ENCODE assay signal across 11 cellular contexts in the genomic region with DNA sequence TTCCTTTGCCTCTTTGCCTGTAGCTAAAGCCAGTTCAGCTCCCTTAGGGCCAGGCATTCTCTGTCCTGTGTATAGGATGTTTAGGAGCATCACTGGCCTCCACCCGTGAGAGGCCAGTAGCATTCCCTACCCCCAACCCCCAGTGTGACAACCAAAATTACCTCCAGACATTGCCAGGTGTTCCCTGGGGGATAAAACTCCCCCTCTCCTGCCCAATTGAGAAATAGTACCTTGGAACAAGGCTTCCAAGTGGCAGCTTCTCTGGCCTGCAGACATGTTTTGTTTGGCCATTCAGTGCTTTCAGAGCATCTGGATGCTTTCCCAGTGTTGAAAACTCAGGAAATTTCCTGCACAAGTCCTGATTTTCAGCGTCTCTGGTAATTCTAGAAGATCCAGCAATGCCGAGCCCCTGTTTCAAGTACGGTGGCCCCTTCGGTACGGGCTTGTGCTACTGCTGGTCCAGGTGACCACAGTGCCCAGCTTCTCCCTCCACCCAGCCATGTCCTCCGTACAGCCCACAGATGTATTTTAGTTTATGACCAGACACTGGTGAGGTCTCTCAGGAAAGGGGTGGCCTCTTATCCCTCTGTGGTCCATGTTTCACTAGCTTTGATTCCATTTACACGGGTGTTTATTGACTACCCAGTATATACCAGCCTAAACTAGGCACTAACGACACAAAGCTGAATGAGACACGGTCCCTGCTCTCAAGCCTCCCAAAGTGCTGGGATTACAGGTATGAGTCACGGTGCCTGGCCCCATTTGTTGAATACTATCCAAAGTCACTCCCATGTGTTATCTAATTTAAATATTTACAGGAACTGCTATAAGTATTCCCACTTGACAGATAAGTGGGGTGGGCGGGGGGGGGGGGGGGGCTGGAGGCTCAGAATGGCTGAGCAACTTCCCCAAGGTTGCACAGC.
A peak's percentile ranks its signal among the peaks of the same experiment; 100 is the strongest.
DNase-seq lines count a peak whose midpoint lies in the region; ATAC-seq, FAIRE-seq and TF ChIP-seq lines count a peak whose summit lies in the region.
"Had no signal": no experiment of that assay in that cellular context is flagged by ENCODE, and none has a peak within 500 bp of the region (broad histone marks: within the 10 kb centered on the region; RNA-seq: fewer than 3 reads in every experiment).

No MANE protein-coding gene starts in this region.

- TF ChIP-seq POLR2A in upper lobe of left lung (IDR thresholded peaks at IDR 0.05), result no peak

- no peaks in the 10 kb centered on the region for H3K36me3 ChIP-seq in bronchial epithelial cell (ENCODE audit: control insufficient read depth, insufficient read depth, low read length)
- H3K36me3 ChIP-seq in upper lobe of left lung, result no peaks in the 10 kb centered on the region

- WGBS in upper lobe of left lung, 2 donors, result 48 to 63% methylated on average over 11 to 12 of the region's 12 CpGs

- H3K27me3 ChIP-seq in bronchial epithelial cell (ENCODE audit: control insufficient read depth, insufficient read depth, low read length) (no peaks in the 10 kb centered on the region), upper lobe of left lung (no peaks in the 10 kb centered on the region)

- intact Hi-C loops in left colon (cut with DNase I, micrococcal nuclease), result no loop called here
- intact Hi-C loops in activated CD4-positive, alpha-beta T cell treated with anti-CD3 and anti-CD28 coated beads for 36 hours (cut with DNase I, micrococcal nuclease), result no loop called here

- no peaks in the 10 kb centered on the region for H3K9me3 ChIP-seq in upper lobe of left lung
- H3K9me3 ChIP-seq: A549 had no signal

- POLR2A ChIA-PET in activated CD4-positive, alpha-beta T cell treated with anti-CD3 and anti-CD28 coated beads for 36 hours (lab: Charles Lee), result no interaction called here

- peak; percentile 8 for DNase-seq in NCI-H2196 (lab: John Stamatoyannopoulos, UW; ENCODE audit: unreplicated experiment)
- DNase-seq in NCI-H2196 treated with DMSO at 0.1 percent for 48 hours (lab: John Stamatoyannopoulos, UW; ENCODE audit: unreplicated experiment), result no peak
- peak; percentile 73 for DNase-seq in bronchial epithelial cell (ENCODE audit: low read depth)
- no peak for DNase-seq in left colon
- DNase-seq in upper lobe of left lung, result peak in 1 of 2 donors; percentile 80
- no peak for DNase-seq in activated CD4-positive, alpha-beta T cell treated with anti-CD3 and anti-CD28 coated beads for 36 hours
- no peak for DNase-seq in HCEC 1CT
- DNase-seq: activated effector memory CD4-positive, alpha-beta T cell treated with Interleukin-2 at 50 U/mL for 16 hours; KG1 had no signal

- TF ChIP-seq CTCF in bronchial epithelial cell (IDR thresholded peaks at IDR 0.05; ENCODE audit: insufficient read depth, low read length, severe bottlenecking) (no peak), upper lobe of left lung (IDR thresholded peaks at IDR 0.05) (no peak)

- H3K4me1 Mint-ChIP-seq in activated CD4-positive, alpha-beta T cell treated with anti-CD3 and anti-CD28 coated beads for 36 hours, result no peaks in the 10 kb centered on the region

- peaks cover 11 to 19% (median 15%) of the 10 kb centered on the region in 4 donors for H3K4me1 ChIP-seq in upper lobe of left lung
- H3K4me1 ChIP-seq: A549 had no signal

- no peaks in the 10 kb centered on the region for H3K36me3 Mint-ChIP-seq in activated CD4-positive, alpha-beta T cell treated with anti-CD3 and anti-CD28 coated beads for 36 hours (ENCODE audit: low read depth)

- H3K27ac Mint-ChIP-seq in activated CD4-positive, alpha-beta T cell treated with anti-CD3 and anti-CD28 coated beads for 36 hours, result no peak overlapping the region

- CTCF ChIA-PET in activated CD4-positive, alpha-beta T cell treated with anti-CD3 and anti-CD28 coated beads for 36 hours (lab: Charles Lee), result no interaction called here

- H3K9me3 Mint-ChIP-seq in activated CD4-positive, alpha-beta T cell treated with anti-CD3 and anti-CD28 coated beads for 36 hours (ENCODE audit: low read depth), result no peaks in the 10 kb centered on the region

- peak overlapping the region; percentile 57 to 82 (median 72) for H3K27ac ChIP-seq in upper lobe of left lung
- H3K27ac ChIP-seq: A549 had no signal

- H3K4me3 Mint-ChIP-seq in activated CD4-positive, alpha-beta T cell treated with anti-CD3 and anti-CD28 coated beads for 36 hours, result no peak overlapping the region

- H3K4me3 ChIP-seq in bronchial epithelial cell (ENCODE audit: low read depth, low read length) (no peak overlapping the region), upper lobe of left lung (no peak overlapping the region)
- H3K4me3 ChIP-seq: A549 had no signal

- no peaks in the 10 kb centered on the region for H3K27me3 Mint-ChIP-seq in activated CD4-positive, alpha-beta T cell treated with anti-CD3 and anti-CD28 coated beads for 36 hours

- FAIRE-seq in bronchial epithelial cell (lab: Jason Lieb, UNC), result peak; percentile 82
- FAIRE-seq: A549 had no signal

- no peak for TF ChIP-seq EP300 in upper lobe of left lung (IDR thresholded peaks at IDR 0.05)

- ATAC-seq in left colon, result peak; percentile 94
- peak; percentile 53 to 86 for ATAC-seq in upper lobe of left lung (ENCODE audit: low FRiP score in 2 of 2)
- ATAC-seq in activated CD4-positive, alpha-beta T cell treated with anti-CD3 and anti-CD28 coated beads for 36 hours, result no peak
- ATAC-seq in HG02642 (IDR thresholded peaks at IDR 0.05; ENCODE audit: poor library complexity, unreplicated experiment), result no peak

Comparison
In these comparisons a context has a peak if more than half of its experiments do, and no peak if none do; other contexts are left out.
1. DNase-seq: peak in NCI-H2196 (single experiment) and bronchial epithelial cell (single experiment); none in NCI-H2196 treated with DMSO at 0.1 percent for 48 hours (single experiment), left colon (0 of 2), activated CD4-positive, alpha-beta T cell treated with anti-CD3 and anti-CD28 coated beads for 36 hours (single experiment) and HCEC 1CT (single experiment).
2. ATAC-seq: peak in left colon (single experiment) and upper lobe of left lung (2 of 2); none in activated CD4-positive, alpha-beta T cell treated with anti-CD3 and anti-CD28 coated beads for 36 hours (single experiment) and HG02642 (single experiment).